In the genomic region with DNA sequence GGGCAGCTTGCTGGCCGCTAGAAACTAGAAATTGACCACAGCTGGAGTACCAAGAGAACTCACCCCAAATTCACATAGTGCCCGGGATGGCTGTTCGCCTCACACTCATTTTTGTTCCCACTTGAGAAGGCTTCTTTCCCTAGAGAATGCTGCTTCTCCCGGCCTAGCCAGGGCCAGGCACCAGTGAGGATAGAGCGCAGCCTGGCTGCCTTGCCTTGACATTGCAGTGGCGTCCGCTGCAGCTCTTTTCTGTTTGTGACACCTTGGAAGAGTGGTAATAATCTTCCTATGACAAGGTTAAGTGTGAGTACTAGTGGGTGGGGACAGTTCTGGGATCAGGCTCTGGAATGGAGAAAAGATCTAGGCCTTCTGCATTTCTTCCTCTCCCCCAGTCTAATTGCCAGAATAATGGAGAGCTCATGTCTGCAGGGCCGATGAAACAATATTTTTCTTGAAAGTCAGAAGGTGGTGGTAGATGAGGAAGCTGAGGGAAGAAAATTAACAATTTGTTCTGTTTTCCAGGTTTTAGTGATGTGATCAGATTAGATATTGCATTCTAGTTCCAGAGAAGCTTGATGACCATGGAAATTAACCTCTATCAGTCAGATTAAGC, we compare ENCODE assay signal across 8 cellular contexts. TPM values are rescaled to one million over a fixed set of nuclear protein-coding genes. Genes with fewer than 3 reads are reported as not detected.
DNase-seq lines count a peak whose midpoint lies in the region; ATAC-seq lines count a peak whose summit lies in the region.

No MANE protein-coding gene starts in this region.

- no peaks in the 10 kb centered on the region for H3K36me3 Mint-ChIP-seq in activated CD4-positive, alpha-beta memory T cell treated with anti-CD3 and anti-CD28 coated beads, Interleukin-2, amount 10 ng/mL, durations not matched to agents 7 days and 5 days (ENCODE audit: low read depth)

- peak overlapping the region; percentile 88 for H3K4me3 Mint-ChIP-seq in activated CD4-positive, alpha-beta memory T cell treated with anti-CD3 and anti-CD28 coated beads, Interleukin-2, amount 10 ng/mL, durations not matched to agents 7 days and 5 days

- no peak overlapping the region for H3K23ac ChIP-seq in mesenchymal stem cell (ENCODE audit: low read length in 2 of 2)

- peaks cover 47% of the 10 kb centered on the region for H3K4me1 Mint-ChIP-seq in activated CD4-positive, alpha-beta memory T cell treated with anti-CD3 and anti-CD28 coated beads, Interleukin-2, amount 10 ng/mL, durations not matched to agents 7 days and 5 days

- 11% methylated on average over 8 of the region's 8 CpGs for WGBS in mesenchymal stem cell

- H3K27ac Mint-ChIP-seq in activated CD4-positive, alpha-beta memory T cell treated with anti-CD3 and anti-CD28 coated beads, Interleukin-2, amount 10 ng/mL, durations not matched to agents 7 days and 5 days, result peak overlapping the region; percentile 78

- peak overlapping the region; percentile 71 for H3K4me2 ChIP-seq in mesenchymal stem cell (ENCODE audit: low read length, poor library complexity, severe bottlenecking)

- no peak overlapping the region for H2BK15ac ChIP-seq in mesenchymal stem cell (ENCODE audit: low read depth, poor library complexity, severe bottlenecking)

- peak overlapping the region; percentile 42 to 73 for H3K4ac ChIP-seq in mesenchymal stem cell (ENCODE audit: low read depth in 1 of 2, low read length in 2 of 2)

- ATAC-seq in GM19023 (IDR thresholded peaks at IDR 0.05; ENCODE audit: unreplicated experiment), result peak; percentile 41
- peak; percentile 22 for ATAC-seq in HG03469 (IDR thresholded peaks at IDR 0.05; ENCODE audit: unreplicated experiment)

- peak overlapping the region; percentile 95 to 98 for H3K18ac ChIP-seq in mesenchymal stem cell (ENCODE audit: low read depth in 1 of 2, low read length in 2 of 2)

- H3K14ac ChIP-seq in mesenchymal stem cell (ENCODE audit: low read length in 2 of 2), result no peak overlapping the region

- peak; percentile 41 to 52 for DNase-seq in AML-193 (lab: John Stamatoyannopoulos, UW)
- DNase-seq in NCI-H526 (lab: John Stamatoyannopoulos, UW), result peak; percentile 79 to 87
- DNase-seq in activated CD4-positive, alpha-beta memory T cell treated with anti-CD3 and anti-CD28 coated beads, Interleukin-2, amount 10 ng/mL, durations not matched to agents 7 days and 5 days, result peak; percentile 72
- peak; percentile 89 for DNase-seq in mesenchymal stem cell
- peak; percentile 43 for DNase-seq in stimulated activated CD8-positive, alpha-beta memory T cell treated with anti-CD3 and anti-CD28 coated beads, Interleukin-12 subunit alpha, Interleukin-12 subunit beta, amount 100 ng/mL, for 4 hours (ENCODE audit: low read depth)

- H3K36me3 ChIP-seq in endocrine pancreas (ENCODE audit: control insufficient read depth, insufficient read depth, low read length) (no peaks in the 10 kb centered on the region), mesenchymal stem cell (ENCODE audit: control insufficient read depth in 1 of 2, insufficient read depth in 2 of 2, low read depth in 1 of 2, low read length in 2 of 2) (no peaks in the 10 kb centered on the region)

- H3K27me3 ChIP-seq in endocrine pancreas (ENCODE audit: control insufficient read depth, insufficient read depth, low read length) (no peaks in the 10 kb centered on the region), mesenchymal stem cell (ENCODE audit: control insufficient read depth in 1 of 2, insufficient read depth in 1 of 2, low read length in 2 of 2) (peaks cover 0 to 7% of the 10 kb centered on the region in 2 experiments)

- H3K79me1 ChIP-seq in mesenchymal stem cell (replicated peaks; ENCODE audit: low read length, poor library complexity, severe bottlenecking), result peaks cover 12% of the 10 kb centered on the region

- H3K9ac ChIP-seq in endocrine pancreas (ENCODE audit: control insufficient read depth, insufficient read depth, low read length) (peak overlapping the region; percentile 99), mesenchymal stem cell (ENCODE audit: low read length) (peak overlapping the region; percentile 99)

- no peaks in the 10 kb centered on the region for H3K9me3 ChIP-seq in endocrine pancreas (ENCODE audit: control insufficient read depth, low read length)
- H3K9me3 ChIP-seq in mesenchymal stem cell (ENCODE audit: control insufficient read depth, low read length), result no peaks in the 10 kb centered on the region

- CTCF ChIA-PET in activated CD4-positive, alpha-beta memory T cell treated with anti-CD3 and anti-CD28 coated beads, Interleukin-2, amount 10 ng/mL, durations not matched to agents 7 days and 5 days (lab: Charles Lee), result interaction anchor here (0.6 to 10.3 kb wide), 29 partner anchors 10 to 762 kb away, joined by 3 to 159 read pairs (median 4); a partner anchor contains a TSS

- H2BK5ac ChIP-seq in mesenchymal stem cell (ENCODE audit: low read depth, low read length, poor library complexity, severe bottlenecking), result peak overlapping the region; percentile 75

- POLR2A ChIA-PET in activated CD4-positive, alpha-beta memory T cell treated with anti-CD3 and anti-CD28 coated beads, Interleukin-2, amount 10 ng/mL, durations not matched to agents 7 days and 5 days (lab: Charles Lee), result interaction anchor here (0.7 to 4.4 kb wide), 21 partner anchors 9 to 762 kb away, joined by 3 to 31 read pairs (median 4); a partner anchor contains a TSS

- H3K27ac ChIP-seq in mesenchymal stem cell (ENCODE audit: low read length, poor library complexity, severe bottlenecking), result peak overlapping the region; percentile 97

- H2BK120ac ChIP-seq in mesenchymal stem cell (ENCODE audit: low read depth, low read length), result peak overlapping the region; percentile 36

- H3K27me3 Mint-ChIP-seq in activated CD4-positive, alpha-beta memory T cell treated with anti-CD3 and anti-CD28 coated beads, Interleukin-2, amount 10 ng/mL, durations not matched to agents 7 days and 5 days, result peaks cover 4% of the 10 kb centered on the region

- no peak overlapping the region for H3K4me3 ChIP-seq in endocrine pancreas (ENCODE audit: control insufficient read depth, insufficient read depth, low read length)
- peak overlapping the region; percentile 76 to 93 for H3K4me3 ChIP-seq in mesenchymal stem cell (ENCODE audit: insufficient read depth in 1 of 2, low read depth in 1 of 2, low read length in 2 of 2)

- peak overlapping the region; percentile 92 for H4K8ac ChIP-seq in mesenchymal stem cell (ENCODE audit: low read length)

- H2AFZ ChIP-seq in mesenchymal stem cell (ENCODE audit: low read depth, low read length), result peak overlapping the region; percentile 89

- peak overlapping the region in 1 of 2 experiments; percentile 7 for H2BK12ac ChIP-seq in mesenchymal stem cell (ENCODE audit: low read length in 2 of 2)

- H3K9me3 Mint-ChIP-seq in activated CD4-positive, alpha-beta memory T cell treated with anti-CD3 and anti-CD28 coated beads, Interleukin-2, amount 10 ng/mL, durations not matched to agents 7 days and 5 days, result no peaks in the 10 kb centered on the region

- H3K4me1 ChIP-seq in endocrine pancreas (ENCODE audit: control insufficient read depth, insufficient read depth, low read length), result no peaks in the 10 kb centered on the region
- peaks cover 22% of the 10 kb centered on the region for H3K4me1 ChIP-seq in mesenchymal stem cell (ENCODE audit: control insufficient read depth, insufficient read depth, low read depth, low read length)

- peak overlapping the region; percentile 80 for H2AK5ac ChIP-seq in mesenchymal stem cell (ENCODE audit: low read length, severe bottlenecking)

- no peak overlapping the region for H4K91ac ChIP-seq in mesenchymal stem cell (ENCODE audit: low read length)

RNA-seq across cellular contexts. Expression of a gene that starts 3.7 kb away (rescaled TPM):
- total RNA-seq in activated CD4-positive, alpha-beta memory T cell treated with anti-CD3 and anti-CD28 coated beads, Interleukin-2, amount 10 ng/mL, durations not matched to agents 7 days and 5 days, result not detected
- polyA plus RNA-seq in mesenchymal stem cell (2013, experiment 1 of 2), result 0.46 TPM
- polyA plus RNA-seq in mesenchymal stem cell (2013, experiment 2 of 2), result 0.40 TPM

RNA-seq across cellular contexts. Expression of a gene that starts 6.1 kb away (rescaled TPM):
- total RNA-seq in activated CD4-positive, alpha-beta memory T cell treated with anti-CD3 and anti-CD28 coated beads, Interleukin-2, amount 10 ng/mL, durations not matched to agents 7 days and 5 days, result 1 to 10 TPM; 5.3 to 5.8 TPM
- polyA plus RNA-seq in mesenchymal stem cell (2013, experiment 1 of 2), result 13.0 TPM
- polyA plus RNA-seq in mesenchymal stem cell (2013, experiment 2 of 2), result 11.8 TPM

RNA-seq across cellular contexts. Expression of a gene that starts 34.5 kb away (rescaled TPM):
- under 1 TPM; 0.18 to 0.28 TPM for total RNA-seq in activated CD4-positive, alpha-beta memory T cell treated with anti-CD3 and anti-CD28 coated beads, Interleukin-2, amount 10 ng/mL, durations not matched to agents 7 days and 5 days
- polyA plus RNA-seq in mesenchymal stem cell (2013, experiment 1 of 2), result 30.1 TPM
- 27.5 TPM for polyA plus RNA-seq in mesenchymal stem cell (2013, experiment 2 of 2)

RNA-seq across cellular contexts. Expression of a gene that starts 46.9 kb away (rescaled TPM):
- not detected for total RNA-seq in activated CD4-positive, alpha-beta memory T cell treated with anti-CD3 and anti-CD28 coated beads, Interleukin-2, amount 10 ng/mL, durations not matched to agents 7 days and 5 days
- polyA plus RNA-seq in mesenchymal stem cell (2013, experiment 1 of 2), result not detected
- not detected for polyA plus RNA-seq in mesenchymal stem cell (2013, experiment 2 of 2)

RNA-seq across cellular contexts. Expression of a gene that starts 51.3 kb away (rescaled TPM):
- total RNA-seq in activated CD4-positive, alpha-beta memory T cell treated with anti-CD3 and anti-CD28 coated beads, Interleukin-2, amount 10 ng/mL, durations not matched to agents 7 days and 5 days, result not detected
- polyA plus RNA-seq in mesenchymal stem cell (2013, experiment 1 of 2), result not detected
- not detected for polyA plus RNA-seq in mesenchymal stem cell (2013, experiment 2 of 2)
